Comparison of ENCODE assay signal across 18 cellular contexts in the genomic region with DNA sequence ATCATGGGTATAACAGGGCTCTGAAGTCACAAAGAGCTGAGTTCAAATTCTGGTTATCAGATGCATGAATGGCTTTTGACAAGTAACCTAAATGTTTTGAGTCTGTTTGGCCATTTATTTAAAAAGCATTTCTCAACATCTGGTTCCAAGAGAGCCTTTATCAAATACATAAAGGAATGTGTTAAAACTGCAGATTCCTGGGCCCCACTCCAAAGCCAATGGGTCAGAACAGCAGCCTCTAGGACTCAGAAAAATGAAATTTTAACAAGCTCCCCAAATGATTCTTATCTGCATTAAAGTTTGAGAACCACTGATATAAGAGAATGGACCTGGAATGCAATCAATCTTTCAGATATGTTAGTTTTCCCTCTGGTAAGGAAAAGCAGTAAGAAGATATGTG. TPM values are rescaled to one million over a fixed set of nuclear protein-coding genes. Genes with fewer than 3 reads are reported as not detected.
DNase-seq lines count a peak whose midpoint lies in the region; ATAC-seq, FAIRE-seq and TF ChIP-seq lines count a peak whose summit lies in the region.
"Had no signal": no experiment of that assay in that cellular context is flagged by ENCODE, and none has a peak within 500 bp of the region (broad histone marks: within the 10 kb centered on the region; RNA-seq: fewer than 3 reads in every experiment).

No MANE protein-coding gene starts in this region.

- H3K27me3 ChIP-seq in GM12878 (replicated peaks in 1 of 2; ENCODE audit: control insufficient read depth in 2 of 2, insufficient read depth in 2 of 2, low read length in 1 of 2): no peaks in the 10 kb centered on the region
- H3K27me3 ChIP-seq in left ventricle myocardium inferior (ENCODE audit: low read depth): no peaks in the 10 kb centered on the region
- no peaks in the 10 kb centered on the region for H3K27me3 ChIP-seq in lower lobe of right lung (ENCODE audit: low read depth)
- H3K27me3 ChIP-seq: right lobe of liver had no signal

- no peaks in the 10 kb centered on the region for H3K9me3 ChIP-seq in GM12878 (replicated peaks; ENCODE audit: control insufficient read depth, insufficient read depth, low read length)
- H3K9me3 ChIP-seq in left ventricle myocardium inferior (replicated peaks): no peaks in the 10 kb centered on the region
- no peaks in the 10 kb centered on the region for H3K9me3 ChIP-seq in lower lobe of right lung
- H3K9me3 ChIP-seq: right lobe of liver had no signal

- DNase-seq in AG20443 (ENCODE audit: low spot score) (peak; percentile 18), EH (ENCODE audit: low read depth) (peak; percentile 71), GM12878 (ENCODE audit: low read depth, low spot score) (no peak), SW 1271 (lab: John Stamatoyannopoulos, UW) (no peak), left ventricle myocardium inferior (no peak), lower lobe of right lung (no peak)
- DNase-seq in naive thymus-derived CD8-positive, alpha-beta T cell: no peak
- DNase-seq: activated CD4-positive, alpha-beta memory T cell treated with anti-CD3 and anti-CD28 coated beads for 36 hours; DMS79 treated with DMSO at 0.1 percent for 48 hours; effector CD8-positive, alpha-beta T cell; mesendoderm; NCI-H187; T-helper 9 cell had no signal

- RAD21 ChIA-PET in GM12878 (lab: Charles Lee; ENCODE audit: unreplicated experiment): interaction anchor here (1.3 kb wide), 1 partner anchor 57 kb away, joined by 3 read pairs; the partner anchor contains the start of gene ARHGAP31

- CTCF ChIA-PET in GM12878 (lab: Yijun Ruan, JAX): interaction anchor here (0.9 to 2.1 kb wide), 3 partner anchors 10 to 356 kb away, joined by 3 to 7 read pairs (median 4); no protein-coding TSS in a partner anchor

- TF ChIP-seq RAD21 in GM12878 (IDR thresholded peaks at IDR 0.05; ENCODE audit: insufficient read depth, low read depth, low read length): no peak

- TF ChIP-seq EP300 in GM12878 (IDR thresholded peaks at IDR 0.05; ENCODE audit: borderline replicate concordance in 1 of 2, control insufficient read depth in 1 of 2, low read depth in 2 of 2, low read length in 2 of 2): no peak

- no peak overlapping the region for H2AFZ ChIP-seq in GM12878 (ENCODE audit: control insufficient read depth, low read depth, low read length)

- intact Hi-C loops in GM12878 (cut with micrococcal nuclease; ENCODE audit: unreplicated experiment): no loop called here
- intact Hi-C loops in left ventricle myocardium inferior (cut with micrococcal nuclease): no loop called here
- intact Hi-C loops in lower lobe of right lung (cut with DNase I): no loop called here

- POLR2A ChIA-PET in GM12878 (lab: Charles Lee): interaction anchor here (1.1 kb wide), 1 partner anchor 11 kb away, joined by 3 read pairs; no protein-coding TSS in a partner anchor
- POLR2A ChIA-PET in naive thymus-derived CD8-positive, alpha-beta T cell (lab: Charles Lee): no interaction called here

- no peak overlapping the region for H3K27ac ChIP-seq in GM12878 (ENCODE audit: control insufficient read depth, insufficient read depth)
- H3K27ac ChIP-seq in left ventricle myocardium inferior (replicated peaks): no peak overlapping the region
- no peak overlapping the region for H3K27ac ChIP-seq in lower lobe of right lung
- H3K27ac ChIP-seq: KMS-11, right lobe of liver had no signal

- H3K4me3 ChIP-seq in GM12878: no peak overlapping the region
- no peak overlapping the region for H3K4me3 ChIP-seq in left ventricle myocardium inferior
- H3K4me3 ChIP-seq in lower lobe of right lung: no peak overlapping the region
- H3K4me3 ChIP-seq: right lobe of liver had no signal

- ATAC-seq in GM12878: no peak
- no peak for ATAC-seq in naive thymus-derived CD8-positive, alpha-beta T cell
- no peak for ATAC-seq in SK-N-SH treated with all-trans-retinoic acid at 6 μM for 48 hours
- no peak for ATAC-seq in lower lobe of right lung
- ATAC-seq: right lobe of liver, WTC11 had no signal

- TSS peak; percentile 2 for BruUV-seq in GM12878 (replicated peaks; lab: Mats Ljungman, UMichigan)

- peaks cover 22 to 68% (median 49%) of the 10 kb centered on the region in 4 donors for H3K4me1 Mint-ChIP-seq in naive thymus-derived CD8-positive, alpha-beta T cell

- in situ Hi-C loops in GM12878 (cut with MboI): loop anchor here (10.0 kb wide), 1 partner anchor 352 kb away; no protein-coding TSS in a partner anchor

- H3K27ac Mint-ChIP-seq in naive thymus-derived CD8-positive, alpha-beta T cell: peak overlapping the region in 6 of 10 donors; percentile 10 to 81 (median 36)
- H3K27ac Mint-ChIP-seq: WTC11 had no signal

- no peaks in the 10 kb centered on the region for H3K27me3 Mint-ChIP-seq in naive thymus-derived CD8-positive, alpha-beta T cell
- H3K27me3 Mint-ChIP-seq: activated CD4-positive, alpha-beta memory T cell treated with anti-CD3 and anti-CD28 coated beads for 36 hours had no signal

- H3K9me3 Mint-ChIP-seq in naive thymus-derived CD8-positive, alpha-beta T cell: peaks cover 0 to 1% (median 0%) of the 10 kb centered on the region in 9 donors
- H3K9me3 Mint-ChIP-seq: activated CD4-positive, alpha-beta memory T cell treated with anti-CD3 and anti-CD28 coated beads for 36 hours; WTC11 had no signal

- no peak overlapping the region for H3K4me2 ChIP-seq in GM12878 (ENCODE audit: control insufficient read depth, insufficient read depth)
- H3K4me2 ChIP-seq: KMS-11 had no signal

- no peaks in the 10 kb centered on the region for H4K20me1 ChIP-seq in GM12878 (ENCODE audit: control insufficient read depth, insufficient read depth)

- no peak for FAIRE-seq in GM12878 (lab: Jason Lieb, UNC)
- FAIRE-seq: urothelium cell line had no signal

- H3K36me3 Mint-ChIP-seq in naive thymus-derived CD8-positive, alpha-beta T cell: peaks cover 0 to 30% (median 21%) of the 10 kb centered on the region in 3 donors

- TF ChIP-seq POLR2A in GM12878 (IDR thresholded peaks at IDR 0.05; ENCODE audit: low read depth, low read length): no peak

- TF ChIP-seq CTCF in GM12878 (IDR thresholded peaks at IDR 0.05 in 2 of 3, conservative IDR thresholded peaks at IDR 0.05 in 1 of 3; ENCODE audit: control insufficient read depth in 2 of 3, extremely low read depth in 1 of 3, insufficient read depth in 1 of 3, low read depth in 3 of 3, low read length in 3 of 3) (no peak), left ventricle myocardium inferior (IDR thresholded peaks at IDR 0.05; ENCODE audit: borderline replicate concordance) (no peak), lower lobe of right lung (IDR thresholded peaks at IDR 0.05) (no peak)

- peaks cover 19% of the 10 kb centered on the region for H3K79me2 ChIP-seq in GM12878 (ENCODE audit: control insufficient read depth, insufficient read depth, low read length)

- no peak overlapping the region for H3K9ac ChIP-seq in GM12878 (ENCODE audit: control insufficient read depth, insufficient read depth, low read length)
- H3K9ac ChIP-seq: KMS-11 had no signal

- peaks cover 4% of the 10 kb centered on the region; the same call in 1 of the 2 replicates for H3K4me1 ChIP-seq in GM12878 (ENCODE audit: control insufficient read depth, insufficient read depth, low read length)
- H3K4me1 ChIP-seq in left ventricle myocardium inferior: peaks cover 43% of the 10 kb centered on the region
- H3K4me1 ChIP-seq in lower lobe of right lung: peaks cover 44% of the 10 kb centered on the region

- SMC1A ChIA-PET in GM12878 (lab: Charles Lee; ENCODE audit: uncharacterized antibody, unreplicated experiment): interaction anchor here (0.8 to 0.9 kb wide), 3 partner anchors 62 to 355 kb away, joined by 3 to 4 read pairs (median 3); no protein-coding TSS in a partner anchor

- H3K36me3 ChIP-seq in GM12878 (ENCODE audit: control insufficient read depth in 2 of 2, insufficient read depth in 2 of 2, low read length in 1 of 2) (peaks cover 0 to 1% of the 10 kb centered on the region in 2 experiments; a peak in 3 of 4 replicates), left ventricle myocardium inferior (peaks cover 24% of the 10 kb centered on the region), lower lobe of right lung (peaks cover 33% of the 10 kb centered on the region)

- peak overlapping the region in 4 of 10 donors; percentile 4 to 23 (median 17) for H3K4me3 Mint-ChIP-seq in naive thymus-derived CD8-positive, alpha-beta T cell
- H3K4me3 Mint-ChIP-seq: activated CD4-positive, alpha-beta memory T cell treated with anti-CD3 and anti-CD28 coated beads for 36 hours; WTC11 had no signal

RNA-seq across cellular contexts. Expression of gene B4GALT4, which starts 3.4 kb away (rescaled TPM):
- total RNA-seq in GM12878 (2013; cell fraction: nucleolus; rRNA removed): 13.1 and 14.1 TPM in 2 replicates
- total RNA-seq in GM12878 (2014; rRNA removed): 10.8 and 11.9 TPM in 2 replicates
- total RNA-seq in GM12878 (2014; rRNA removed; fragmentation: Illumina TruSeq; extraction: Trizol): 10.6 and 11.7 TPM in 2 replicates
- total RNA-seq in GM12878 (2021): 12.4 and 13.0 TPM in 2 replicates
- 11.0 TPM for polyA plus RNA-seq in GM12878 (2011; ENCODE audit: low read depth)
- polyA plus RNA-seq in GM12878 (2011; rRNA removed): 16.6 and 18.7 TPM in 2 replicates
- polyA plus RNA-seq in GM12878 (2011; cell fraction: cytosol; rRNA removed): 7.2 TPM in 2 replicates
- 8.5 and 9.3 TPM in 2 replicates for polyA plus RNA-seq in GM12878 (2011; cell fraction: nucleus; rRNA removed)
- polyA plus RNA-seq in GM12878 (2012): 12.1 and 12.9 TPM in 2 replicates
- polyA plus RNA-seq in GM12878 (2014; fragmentation: Illumina TruSeq; extraction: Trizol): 8.8 and 12.9 TPM in 2 replicates
- polyA plus RNA-seq in GM12878 (2014; fragmentation: Nextera tagmentation; extraction: Ambion mirVana): 10 to 100 TPM; 13.8 to 15.4 TPM
- polyA plus RNA-seq in GM12878 (2014; rRNA removed): 9.0 and 11.7 TPM in 2 replicates
- 10 to 100 TPM; 15.6 to 16.7 TPM for polyA plus RNA-seq in GM12878 (2016; fragmentation: Nextera tagmentation; extraction: Ambion mirVana)
- 9.0 and 10.0 TPM in 2 replicates for polyA minus RNA-seq in GM12878 (2011; rRNA and poly(A)+ RNA removed)
- polyA minus RNA-seq in GM12878 (2011; cell fraction: cytosol; rRNA and poly(A)+ RNA removed): 3.6 and 4.1 TPM in 2 replicates
- 5.3 and 6.8 TPM in 2 replicates for polyA minus RNA-seq in GM12878 (2011; cell fraction: nucleus; rRNA and poly(A)+ RNA removed)
- 10 to 100 TPM in 1 of 2 experiments, 1 to 10 TPM in 1; 9.2 to 13.2 TPM for total RNA-seq in naive thymus-derived CD8-positive, alpha-beta T cell
- 1 to 10 TPM; 2.9 to 6.8 (median 5.9) TPM for polyA plus RNA-seq in naive thymus-derived CD8-positive, alpha-beta T cell
- 12.7 TPM for total RNA-seq in left ventricle myocardium inferior
- 13.5 TPM for total RNA-seq in lower lobe of right lung

RNA-seq across cellular contexts. Expression of gene ARHGAP31, which starts 56.9 kb away (rescaled TPM):
- 25.6 and 27.1 TPM in 2 replicates for total RNA-seq in GM12878 (2013; cell fraction: nucleolus; rRNA removed)
- total RNA-seq in GM12878 (2014; rRNA removed) (10.0 and 10.5 TPM in 2 replicates), GM12878 (2014; rRNA removed; fragmentation: Illumina TruSeq; extraction: Trizol) (10.5 and 10.6 TPM in 2 replicates), GM12878 (2021) (26.4 and 27.4 TPM in 2 replicates), left ventricle myocardium inferior (38.0 TPM), lower lobe of right lung (100 TPM)
- polyA plus RNA-seq in GM12878 (2011; ENCODE audit: low read depth): 5.0 TPM
- polyA plus RNA-seq in GM12878 (2011; rRNA removed) (27.4 and 29.8 TPM in 2 replicates), GM12878 (2014; fragmentation: Illumina TruSeq; extraction: Trizol) (11.9 and 13.5 TPM in 2 replicates), GM12878 (2014; fragmentation: Nextera tagmentation; extraction: Ambion mirVana) (1 to 10 TPM in 1 of 2 experiments, under 1 TPM in 1; 0.97 to 1.6 TPM), GM12878 (2014; rRNA removed) (10.1 and 10.7 TPM in 2 replicates), GM12878 (2016; fragmentation: Nextera tagmentation; extraction: Ambion mirVana) (1 to 10 TPM; 6.9 to 7.2 TPM)
- polyA plus RNA-seq in GM12878 (2011; cell fraction: cytosol; rRNA removed): 23.1 and 28.4 TPM in 2 replicates
- 12.5 and 13.9 TPM in 2 replicates for polyA plus RNA-seq in GM12878 (2011; cell fraction: nucleus; rRNA removed)
- polyA plus RNA-seq in GM12878 (2012): 7.2 and 8.3 TPM in 2 replicates
- 35.0 and 43.4 TPM in 2 replicates for polyA minus RNA-seq in GM12878 (2011; rRNA and poly(A)+ RNA removed)
- polyA minus RNA-seq in GM12878 (2011; cell fraction: cytosol; rRNA and poly(A)+ RNA removed): 12.4 and 18.5 TPM in 2 replicates
- polyA minus RNA-seq in GM12878 (2011; cell fraction: nucleus; rRNA and poly(A)+ RNA removed): 10.0 and 16.7 TPM in 2 replicates
- total RNA-seq in naive thymus-derived CD8-positive, alpha-beta T cell: 1 to 10 TPM; 1.1 to 1.8 TPM
- 1 to 10 TPM in 2 of 3 donors, under 1 TPM in 1; 0.32 to 2.3 (median 1.6) TPM for polyA plus RNA-seq in naive thymus-derived CD8-positive, alpha-beta T cell

Comparison
In these comparisons a context has a peak if more than half of its experiments do, and no peak if none do; other contexts are left out.
1. DNase-seq: peak in AG20443 (single experiment) and EH (single experiment); none in GM12878 (single experiment), naive thymus-derived CD8-positive, alpha-beta T cell (0 of 10), SW 1271 (0 of 2), left ventricle myocardium inferior (single experiment) and lower lobe of right lung (single experiment).